In genomic region chr1:87683557-87683956, GRCh38 we compare ENCODE assay signal across 12 cellular contexts.
DNase-seq lines count a peak whose midpoint lies in the region; ATAC-seq and TF ChIP-seq lines count a peak whose summit lies in the region.
"Had no signal": no experiment of that assay in that cellular context is flagged by ENCODE, and none has a peak within 500 bp of the region (broad histone marks: within the 10 kb centered on the region; RNA-seq: fewer than 3 reads in every experiment).

No MANE protein-coding gene starts in this region.

- no peaks in the 10 kb centered on the region for H3K9me3 Mint-ChIP-seq in immature natural killer cell
- H3K9me3 Mint-ChIP-seq in Caco-2 (ENCODE audit: unreplicated experiment): no peaks in the 10 kb centered on the region

- no TSS peak for BruUV-seq in Caco-2 (replicated peaks; lab: Mats Ljungman, UMichigan)

- no peak for ATAC-seq in GM18907 (IDR thresholded peaks at IDR 0.05; ENCODE audit: unreplicated experiment)
- ATAC-seq: activated CD4-positive, alpha-beta T cell treated with anti-CD3 and anti-CD28 coated beads for 36 hours had no signal

- H3K4me3 ChIP-seq in sigmoid colon (peak overlapping the region; percentile 36 to 52 (median 44)), Caco-2 (ENCODE audit: low read depth, low read length) (no peak overlapping the region)
- H3K4me3 ChIP-seq: K562 had no signal

- DNase-seq in LHCN-M2 (ENCODE audit: low read depth): peak; percentile 43
- DNase-seq in NCI-H526 (lab: John Stamatoyannopoulos, UW): peak; percentile 27 to 40
- DNase-seq in immature natural killer cell: no peak
- no peak for DNase-seq in sigmoid colon
- DNase-seq in Caco-2: no peak
- no peak for DNase-seq in activated CD8-positive, alpha-beta memory T cell treated with anti-CD3 and anti-CD28 coated beads, Interleukin-2, amount 50 U/mL, for 4 hours
- no peak for DNase-seq in activated T-cell treated with anti-CD3 and anti-CD28 coated beads for 4 hours
- DNase-seq: activated CD4-positive, alpha-beta T cell treated with anti-CD3 and anti-CD28 coated beads for 36 hours; mammary epithelial cell had no signal

- peak overlapping the region in 3 of 5 donors; percentile 80 to 85 (median 81) for H3K4me3 Mint-ChIP-seq in immature natural killer cell
- H3K4me3 Mint-ChIP-seq in Caco-2 (ENCODE audit: unreplicated experiment): no peak overlapping the region

- H3K4me1 Mint-ChIP-seq in immature natural killer cell: peaks cover 3 to 19% of the 10 kb centered on the region in 2 donors
- H3K4me1 Mint-ChIP-seq in Caco-2 (ENCODE audit: low read depth, unreplicated experiment): peaks cover 7% of the 10 kb centered on the region
- H3K4me1 Mint-ChIP-seq: activated CD4-positive, alpha-beta T cell treated with anti-CD3 and anti-CD28 coated beads for 36 hours had no signal

- TF ChIP-seq CTCF in sigmoid colon (IDR thresholded peaks at IDR 0.05): no peak
- no peak for TF ChIP-seq CTCF in Caco-2 (IDR thresholded peaks at IDR 0.05; ENCODE audit: insufficient read depth in 1 of 2, low read depth in 1 of 2, low read length in 1 of 2, severe bottlenecking in 1 of 2, unreplicated experiment in 1 of 2)

- CTCF ChIA-PET in Caco-2 (lab: Charles Lee): no interaction called here

- no peak for TF ChIP-seq EP300 in sigmoid colon (IDR thresholded peaks at IDR 0.05)

- POLR2A ChIA-PET in Caco-2 (lab: Charles Lee): no interaction called here

- H3K36me3 ChIP-seq in sigmoid colon (no peaks in the 10 kb centered on the region), Caco-2 (ENCODE audit: control insufficient read depth, insufficient read depth, low read length) (no peaks in the 10 kb centered on the region)
- H3K36me3 ChIP-seq: thyroid gland had no signal

- H3K27me3 Mint-ChIP-seq in immature natural killer cell (ENCODE audit: low read depth in 3 of 3): peaks cover 0 to 3% (median 0%) of the 10 kb centered on the region in 3 donors
- H3K27me3 Mint-ChIP-seq in Caco-2 (ENCODE audit: insufficient read depth, unreplicated experiment): no peaks in the 10 kb centered on the region

- H3K4me1 ChIP-seq in sigmoid colon: peaks cover 0 to 35% (median 30%) of the 10 kb centered on the region in 4 donors
- peaks cover 4% of the 10 kb centered on the region; the same call in 1 of the 2 replicates for H3K4me1 ChIP-seq in Caco-2
- H3K4me1 ChIP-seq: thyroid gland had no signal

- H3K27ac Mint-ChIP-seq in immature natural killer cell (no peak overlapping the region), Caco-2 (ENCODE audit: unreplicated experiment) (no peak overlapping the region)
- H3K27ac Mint-ChIP-seq: activated CD4-positive, alpha-beta T cell treated with anti-CD3 and anti-CD28 coated beads for 36 hours had no signal

- H3K27ac ChIP-seq in sigmoid colon: peak overlapping the region in 3 of 4 donors; percentile 71 to 77 (median 72)

- no peak for TF ChIP-seq POLR2A in sigmoid colon (IDR thresholded peaks at IDR 0.05)

- H3K9me3 ChIP-seq in sigmoid colon (peaks cover 0 to 3% (median 0%) of the 10 kb centered on the region in 4 donors), Caco-2 (no peaks in the 10 kb centered on the region)
- H3K9me3 ChIP-seq: thyroid gland had no signal

- WGBS in sigmoid colon, 2 donors: 78 to 90% methylated on average over 4 of the region's 4 CpGs

- intact Hi-C loops in sigmoid colon (cut with DNase I): loop anchor here (10.0 kb wide), 1 partner anchor 381 kb away; no protein-coding TSS in a partner anchor
- intact Hi-C loops in Caco-2 (cut with micrococcal nuclease; ENCODE audit: unreplicated experiment): no loop called here

- no peaks in the 10 kb centered on the region for H3K27me3 ChIP-seq in sigmoid colon
- no peaks in the 10 kb centered on the region for H3K27me3 ChIP-seq in Caco-2 (replicated peaks; ENCODE audit: control insufficient read depth, insufficient read depth, low read length)
- H3K27me3 ChIP-seq: thyroid gland had no signal

- H3K36me3 Mint-ChIP-seq in immature natural killer cell (no peaks in the 10 kb centered on the region), Caco-2 (ENCODE audit: insufficient read depth, unreplicated experiment) (no peaks in the 10 kb centered on the region)

Comparison
In these comparisons a context has a peak if more than half of its experiments do, and no peak if none do; other contexts are left out.
1. DNase-seq: peak in LHCN-M2 (single experiment) and NCI-H526 (2 of 2); none in immature natural killer cell (0 of 3), sigmoid colon (single experiment), Caco-2 (0 of 2), activated CD8-positive, alpha-beta memory T cell treated with anti-CD3 and anti-CD28 coated beads, Interleukin-2, amount 50 U/mL, for 4 hours (single experiment) and activated T-cell treated with anti-CD3 and anti-CD28 coated beads for 4 hours (single experiment).